ENCODE assay signal across 1 cellular context in the genomic region with DNA sequence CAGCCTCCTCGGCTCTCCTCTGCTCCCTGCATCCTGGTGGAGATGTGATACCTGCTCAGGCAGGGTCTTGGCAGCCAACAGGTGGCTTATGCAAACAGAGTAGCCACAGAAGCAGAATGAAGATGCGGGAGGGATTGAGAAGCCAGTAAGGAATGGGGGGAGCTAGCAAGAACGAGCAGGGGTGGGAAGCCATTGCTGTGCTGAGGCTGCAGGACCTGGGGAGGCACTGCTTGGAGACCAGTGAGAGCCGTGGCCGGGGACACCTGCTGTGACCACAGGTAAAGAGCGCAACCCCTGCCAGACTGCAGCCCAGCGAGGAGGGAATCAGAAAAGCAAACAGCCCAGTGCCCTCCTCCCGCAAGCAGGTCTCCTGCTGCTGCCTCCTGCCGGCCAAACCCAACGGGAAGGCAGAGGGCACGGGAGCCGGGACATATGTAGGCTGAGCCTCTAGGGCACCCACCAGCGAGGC.
TF ChIP-seq lines count a peak whose summit lies in the region.

No MANE protein-coding gene starts in this region.

TF ChIP-seq in GM23338, 12 proteins besides CTCF, POLR2A, EP300 and RAD21 (continued from another document):
- TF ChIP-seq, protein P1, sequence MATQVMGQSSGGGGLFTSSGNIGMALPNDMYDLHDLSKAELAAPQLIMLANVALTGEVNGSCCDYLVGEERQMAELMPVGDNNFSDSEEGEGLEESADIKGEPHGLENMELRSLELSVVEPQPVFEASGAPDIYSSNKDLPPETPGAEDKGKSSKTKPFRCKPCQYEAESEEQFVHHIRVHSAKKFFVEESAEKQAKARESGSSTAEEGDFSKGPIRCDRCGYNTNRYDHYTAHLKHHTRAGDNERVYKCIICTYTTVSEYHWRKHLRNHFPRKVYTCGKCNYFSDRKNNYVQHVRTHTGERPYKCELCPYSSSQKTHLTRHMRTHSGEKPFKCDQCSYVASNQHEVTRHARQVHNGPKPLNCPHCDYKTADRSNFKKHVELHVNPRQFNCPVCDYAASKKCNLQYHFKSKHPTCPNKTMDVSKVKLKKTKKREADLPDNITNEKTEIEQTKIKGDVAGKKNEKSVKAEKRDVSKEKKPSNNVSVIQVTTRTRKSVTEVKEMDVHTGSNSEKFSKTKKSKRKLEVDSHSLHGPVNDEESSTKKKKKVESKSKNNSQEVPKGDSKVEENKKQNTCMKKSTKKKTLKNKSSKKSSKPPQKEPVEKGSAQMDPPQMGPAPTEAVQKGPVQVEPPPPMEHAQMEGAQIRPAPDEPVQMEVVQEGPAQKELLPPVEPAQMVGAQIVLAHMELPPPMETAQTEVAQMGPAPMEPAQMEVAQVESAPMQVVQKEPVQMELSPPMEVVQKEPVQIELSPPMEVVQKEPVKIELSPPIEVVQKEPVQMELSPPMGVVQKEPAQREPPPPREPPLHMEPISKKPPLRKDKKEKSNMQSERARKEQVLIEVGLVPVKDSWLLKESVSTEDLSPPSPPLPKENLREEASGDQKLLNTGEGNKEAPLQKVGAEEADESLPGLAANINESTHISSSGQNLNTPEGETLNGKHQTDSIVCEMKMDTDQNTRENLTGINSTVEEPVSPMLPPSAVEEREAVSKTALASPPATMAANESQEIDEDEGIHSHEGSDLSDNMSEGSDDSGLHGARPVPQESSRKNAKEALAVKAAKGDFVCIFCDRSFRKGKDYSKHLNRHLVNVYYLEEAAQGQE (IDR thresholded peaks at IDR 0.05; ENCODE audit: unreplicated experiment) = no peak
- no peak for TF ChIP-seq JUNB (IDR thresholded peaks at IDR 0.05; ENCODE audit: unreplicated experiment)
- no peak for TF ChIP-seq STAT1 (IDR thresholded peaks at IDR 0.05; ENCODE audit: unreplicated experiment)
- no peak for TF ChIP-seq CREB1 (CRISPR knock-in tag; IDR thresholded peaks at IDR 0.05; ENCODE audit: low read depth)
- no peak for TF ChIP-seq EZH2phosphoT487 (IDR thresholded peaks at IDR 0.05; ENCODE audit: unreplicated experiment)
- TF ChIP-seq ZNF331 (CRISPR knock-in tag; IDR thresholded peaks at IDR 0.05; ENCODE audit: low read depth) = no peak
- no peak for TF ChIP-seq ETS1 (IDR thresholded peaks at IDR 0.05)
- no peak for TF ChIP-seq NANOG (IDR thresholded peaks at IDR 0.05; ENCODE audit: borderline replicate concordance)
